ENCODE assay signal across 8 cellular contexts in the genomic region with DNA sequence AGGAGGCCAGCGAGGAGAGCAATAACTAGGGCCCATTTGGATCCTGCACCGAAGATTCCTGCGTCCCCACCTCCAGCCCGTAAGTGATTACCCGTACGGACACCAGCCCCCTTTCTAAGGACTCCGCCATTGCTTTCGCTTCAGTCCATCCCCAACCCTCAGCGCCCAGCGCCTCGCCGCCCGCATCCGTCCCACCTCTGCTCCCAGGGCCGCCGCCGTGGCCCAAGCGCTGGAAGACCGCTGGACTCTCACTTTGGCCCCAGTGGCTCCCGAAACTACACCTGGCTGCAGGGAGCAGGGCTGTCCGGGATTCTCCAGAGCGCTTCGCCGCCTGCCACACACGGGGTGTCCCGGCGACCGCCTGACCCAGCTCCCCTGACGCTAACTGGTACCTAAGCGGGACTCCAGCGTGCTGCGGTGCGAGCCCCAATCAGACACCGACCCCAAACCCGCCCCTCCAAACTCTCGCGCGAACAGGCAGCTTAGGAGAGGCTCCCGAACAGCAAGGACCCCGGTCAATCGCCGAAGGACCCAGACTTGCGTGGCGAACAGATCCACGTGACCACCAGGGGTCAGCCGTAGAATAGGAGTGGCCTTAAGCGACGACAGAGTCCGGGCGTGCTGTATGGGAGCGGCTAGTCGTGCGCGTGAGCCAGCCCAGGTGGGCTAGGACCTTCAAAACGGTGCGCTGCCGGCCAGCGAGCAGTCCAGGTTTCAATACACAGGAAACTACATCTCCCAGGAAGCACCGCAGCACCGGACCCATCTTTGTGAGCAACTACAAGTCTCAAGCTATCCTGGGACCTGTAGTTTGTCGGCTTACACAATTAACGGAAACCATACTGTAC. TPM values are rescaled to one million over a fixed set of nuclear protein-coding genes. Genes with fewer than 3 reads are reported as not detected.
DNase-seq lines count a peak whose midpoint lies in the region; ATAC-seq and TF ChIP-seq lines count a peak whose summit lies in the region.

Gene CNPY2 (minus strand): TSS at position 363 of the 848 bp plus-strand sequence. CDS start 771 bp downstream, outside the sequence.

- peak within 1 kb of the TSS; percentile 72 for H3K4me3 ChIP-seq in right cardiac atrium (ENCODE audit: low read length)
- H3K4me3 ChIP-seq in uterus: peak within 1 kb of the TSS; percentile 77 to 79

- TF ChIP-seq POLR2A in uterus (IDR thresholded peaks at IDR 0.05): peak; percentile 42 to 71

- no peaks in the 10 kb centered on the region for H3K36me3 ChIP-seq in uterus

- intact Hi-C loops in T-helper 2 cell treated with Interferon-gamma antibody and Interleukin-4, amounts not matched to agents 100 ng/mL and 5 ng/mL, for 36 hours (cut with micrococcal nuclease): loop anchor here (1.0 to 5.0 kb wide), 8 partner anchors 16 to 198 kb away; partner anchors contain the start of genes COQ10A, CS, NABP2 and PAN2
- intact Hi-C loops in right cardiac atrium (cut with DNase I): loop anchor here in 1 of 4 donors (10.0 kb wide), 1 partner anchor 111 kb away; no protein-coding TSS in a partner anchor
- intact Hi-C loops in uterus (cut with DNase I; ENCODE audit: low total_unique reads): no loop called here

- DNase-seq in NCI-H187 treated with DMSO at 0.1 percent for 48 hours (lab: John Stamatoyannopoulos, UW) (peak; percentile 95), anterior cingulate cortex (lab: John Stamatoyannopoulos, UW) (peak; percentile 60 to 98 (median 93)), right cardiac atrium (peak; percentile 98 to 99 (median 98)), pulmonary artery endothelial cell (ENCODE audit: low read depth, low spot score) (peak; percentile 90), uterus (peak; percentile 93 to 96)

- ATAC-seq in GM18499 (IDR thresholded peaks at IDR 0.05; ENCODE audit: insufficient read depth, unreplicated experiment) (peak; percentile 77), HG02943 (IDR thresholded peaks at IDR 0.05; ENCODE audit: low read depth, unreplicated experiment) (peak; percentile 91), right cardiac atrium (peak; percentile 97)

- H3K27ac ChIP-seq in right cardiac atrium (ENCODE audit: low read length) (peak within 1 kb of the TSS; percentile 86), uterus (peak within 1 kb of the TSS; percentile 89 to 94)

- TF ChIP-seq CTCF in uterus (IDR thresholded peaks at IDR 0.05): peak in 3 of 4 experiments; percentile 4 to 53 (median 24)

- H3K9me3 ChIP-seq in right cardiac atrium (ENCODE audit: control insufficient read depth, low read length) (no peaks in the 10 kb centered on the region), uterus (no peaks in the 10 kb centered on the region)

- no peaks in the 10 kb centered on the region for H3K4me1 ChIP-seq in right cardiac atrium (ENCODE audit: control insufficient read depth, insufficient read depth, low read length)
- peaks cover 0 to 5% of the 10 kb centered on the region in 2 donors for H3K4me1 ChIP-seq in uterus

- under 1% methylated on average over 62 of the region's 62 CpGs for WGBS in right cardiac atrium

- no peaks in the 10 kb centered on the region for H3K27me3 ChIP-seq in right cardiac atrium (ENCODE audit: control insufficient read depth, insufficient read depth)
- H3K27me3 ChIP-seq in uterus: no peaks in the 10 kb centered on the region

RNA-seq across cellular contexts. Expression of gene CNPY2, which starts in this region (rescaled TPM):
- 129 and 139 TPM in 2 replicates for total RNA-seq in T-helper 2 cell treated with Interferon-gamma antibody and Interleukin-4, amounts not matched to agents 100 ng/mL and 5 ng/mL, for 36 hours
- total RNA-seq in right cardiac atrium (10 to 100 TPM; 52.4 to 65.1 (median 55.1) TPM), pulmonary artery endothelial cell (73.1 and 82.8 TPM in 2 replicates), uterus (10 to 100 TPM; 33.5 to 83.5 (median 67.3) TPM)
- polyA plus RNA-seq in right cardiac atrium: 69.7 TPM

Comparison
In these comparisons a context has a peak if more than half of its experiments do, and no peak if none do; other contexts are left out.
1. Peak in every context shown above with its lines: DNase-seq, ATAC-seq, H3K4me3 ChIP-seq and H3K27ac ChIP-seq.